In the genomic region with DNA sequence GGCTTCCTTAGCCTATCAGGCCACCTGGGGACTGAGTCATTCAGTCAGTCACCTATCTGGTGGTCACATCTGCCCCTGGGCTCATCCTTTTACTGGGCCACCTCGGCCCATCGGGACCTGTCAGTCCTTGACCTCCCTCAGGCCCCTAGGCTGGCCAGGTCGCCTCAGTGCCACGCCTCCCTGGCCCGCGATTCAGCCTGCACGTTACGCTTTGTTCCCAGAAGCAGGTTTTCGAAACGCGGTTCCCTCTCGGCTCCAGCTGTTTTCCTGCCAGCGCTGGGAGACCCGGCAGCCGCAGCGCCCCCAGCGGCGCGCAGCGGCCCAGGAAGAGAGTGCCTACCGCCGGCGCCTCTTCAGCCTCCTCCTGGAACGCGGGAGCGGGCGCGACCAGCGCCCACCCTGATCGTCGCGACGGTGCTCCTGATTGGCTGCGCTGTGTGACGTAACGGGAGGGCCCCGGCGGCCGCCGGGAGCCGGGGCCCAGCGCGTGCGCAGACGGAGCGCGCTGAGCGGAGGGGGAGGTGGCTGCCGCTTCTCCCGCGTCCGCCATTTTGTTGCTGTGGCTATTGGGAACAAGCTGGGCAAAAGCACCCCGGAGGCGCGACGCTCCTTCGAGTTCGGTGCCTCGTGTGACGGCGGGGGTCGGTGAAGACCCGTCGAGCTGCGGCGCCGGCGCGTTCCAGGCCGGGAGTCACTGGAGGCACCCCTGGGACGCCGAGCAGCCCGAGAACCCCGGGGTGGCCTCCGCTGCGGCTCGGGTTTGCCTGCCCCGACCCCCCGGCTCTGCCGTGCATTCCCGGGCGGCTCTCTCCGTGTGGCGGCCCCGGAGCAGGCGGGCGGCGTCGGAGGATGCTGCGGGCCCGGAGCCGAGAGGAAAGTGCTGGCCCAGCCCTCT, we compare ENCODE assay signal across 1 cellular context.
TF ChIP-seq lines count a peak whose summit lies in the region.

A gene with protein sequence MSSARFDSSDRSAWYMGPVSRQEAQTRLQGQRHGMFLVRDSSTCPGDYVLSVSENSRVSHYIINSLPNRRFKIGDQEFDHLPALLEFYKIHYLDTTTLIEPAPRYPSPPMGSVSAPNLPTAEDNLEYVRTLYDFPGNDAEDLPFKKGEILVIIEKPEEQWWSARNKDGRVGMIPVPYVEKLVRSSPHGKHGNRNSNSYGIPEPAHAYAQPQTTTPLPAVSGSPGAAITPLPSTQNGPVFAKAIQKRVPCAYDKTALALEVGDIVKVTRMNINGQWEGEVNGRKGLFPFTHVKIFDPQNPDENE (plus strand): TSS at position 492 of the 895 bp plus-strand sequence. CDS start 528 bp downstream, outside the sequence.

TF ChIP-seq in GM23338, 12 proteins besides CTCF, POLR2A, EP300 and RAD21 (continued from another document):
- TF ChIP-seq EZH2 (IDR thresholded peaks at IDR 0.05; ENCODE audit: low read depth, unreplicated experiment) (no peak), POLR2AphosphoS5 (IDR thresholded peaks at IDR 0.05; ENCODE audit: low read depth) (peak; percentile 68)
- TF ChIP-seq, protein P1, sequence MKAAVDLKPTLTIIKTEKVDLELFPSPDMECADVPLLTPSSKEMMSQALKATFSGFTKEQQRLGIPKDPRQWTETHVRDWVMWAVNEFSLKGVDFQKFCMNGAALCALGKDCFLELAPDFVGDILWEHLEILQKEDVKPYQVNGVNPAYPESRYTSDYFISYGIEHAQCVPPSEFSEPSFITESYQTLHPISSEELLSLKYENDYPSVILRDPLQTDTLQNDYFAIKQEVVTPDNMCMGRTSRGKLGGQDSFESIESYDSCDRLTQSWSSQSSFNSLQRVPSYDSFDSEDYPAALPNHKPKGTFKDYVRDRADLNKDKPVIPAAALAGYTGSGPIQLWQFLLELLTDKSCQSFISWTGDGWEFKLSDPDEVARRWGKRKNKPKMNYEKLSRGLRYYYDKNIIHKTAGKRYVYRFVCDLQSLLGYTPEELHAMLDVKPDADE (IDR thresholded peaks at IDR 0.05): no peak
TF ChIP-seq in GM23338: peak in this region for 2.
